Comparison of ENCODE assay signal across 8 cellular contexts in genomic region chr15:37095993-37096877, GRCh38. TPM values are rescaled to one million over a fixed set of nuclear protein-coding genes. Genes with fewer than 3 reads are reported as not detected.
DNase-seq lines count a peak whose midpoint lies in the region; ATAC-seq, FAIRE-seq and TF ChIP-seq lines count a peak whose summit lies in the region.

No MANE protein-coding gene starts in this region.

- no peak overlapping the region for H2AFZ ChIP-seq in mesenchymal stem cell (ENCODE audit: low read depth, low read length)

- peaks cover 6% of the 10 kb centered on the region for H3K4me1 ChIP-seq in mesenchymal stem cell (ENCODE audit: control insufficient read depth, insufficient read depth, low read depth, low read length)
- H3K4me1 ChIP-seq in upper lobe of right lung, result peaks cover 9% of the 10 kb centered on the region

- H3K4me3 ChIP-seq in mesenchymal stem cell (ENCODE audit: insufficient read depth in 1 of 2, low read depth in 1 of 2, low read length in 2 of 2), result peak overlapping the region; percentile 45 to 95
- H3K4me3 ChIP-seq in upper lobe of right lung, result peak overlapping the region; percentile 76

- peak overlapping the region; percentile 37 for H3K27ac Mint-ChIP-seq in activated CD4-positive, alpha-beta T cell treated with anti-CD3 and anti-CD28 coated beads, Interleukin-2, amount 10 ng/mL, durations not matched to agents 24 days and 14 days
- no peak overlapping the region for H3K27ac Mint-ChIP-seq in endothelial cell (ENCODE audit: unreplicated experiment)

- H3K27ac ChIP-seq in mesenchymal stem cell (ENCODE audit: low read length, poor library complexity, severe bottlenecking) (peak overlapping the region; percentile 91), upper lobe of right lung (peak overlapping the region; percentile 73)

- under 1% methylated on average over 33 of the region's 36 CpGs for WGBS in mesenchymal stem cell

- H3K79me1 ChIP-seq in mesenchymal stem cell (replicated peaks; ENCODE audit: low read length, poor library complexity, severe bottlenecking), result peaks cover 12% of the 10 kb centered on the region

- H3K27me3 Mint-ChIP-seq in activated CD4-positive, alpha-beta T cell treated with anti-CD3 and anti-CD28 coated beads, Interleukin-2, amount 10 ng/mL, durations not matched to agents 24 days and 14 days, result peaks cover 78% of the 10 kb centered on the region
- peaks cover 44% of the 10 kb centered on the region for H3K27me3 Mint-ChIP-seq in endothelial cell (ENCODE audit: unreplicated experiment)

- H3K4me3 Mint-ChIP-seq in activated CD4-positive, alpha-beta T cell treated with anti-CD3 and anti-CD28 coated beads, Interleukin-2, amount 10 ng/mL, durations not matched to agents 24 days and 14 days, result no peak overlapping the region
- peak overlapping the region; percentile 90 for H3K4me3 Mint-ChIP-seq in endothelial cell (ENCODE audit: unreplicated experiment)

- TF ChIP-seq POLR2A in GM12892 (IDR thresholded peaks at IDR 0.05; ENCODE audit: low read depth, low read length), result no peak

- intact Hi-C loops in activated CD4-positive, alpha-beta T cell treated with anti-CD3 and anti-CD28 coated beads, Interleukin-2, amount 10 ng/mL, durations not matched to agents 24 days and 14 days (cut with micrococcal nuclease), result no loop called here
- intact Hi-C loops in upper lobe of right lung (cut with DNase I), result no loop called here

- H3K4me1 Mint-ChIP-seq in activated CD4-positive, alpha-beta T cell treated with anti-CD3 and anti-CD28 coated beads, Interleukin-2, amount 10 ng/mL, durations not matched to agents 24 days and 14 days, result peaks cover 19% of the 10 kb centered on the region
- H3K4me1 Mint-ChIP-seq in endothelial cell (ENCODE audit: unreplicated experiment), result peaks cover 50% of the 10 kb centered on the region

- H3K36me3 ChIP-seq in mesenchymal stem cell (ENCODE audit: control insufficient read depth in 1 of 2, insufficient read depth in 2 of 2, low read depth in 1 of 2, low read length in 2 of 2) (peaks cover 3 to 30% of the 10 kb centered on the region in 2 experiments), upper lobe of right lung (peaks cover 5% of the 10 kb centered on the region)

- peak overlapping the region; percentile 74 for H2BK5ac ChIP-seq in mesenchymal stem cell (ENCODE audit: low read depth, low read length, poor library complexity, severe bottlenecking)

- H3K9ac ChIP-seq in mesenchymal stem cell (ENCODE audit: low read length), result peak overlapping the region; percentile 99

- peak overlapping the region; percentile 54 for H2BK120ac ChIP-seq in mesenchymal stem cell (ENCODE audit: low read depth, low read length)

- TF ChIP-seq CTCF in endothelial cell (IDR thresholded peaks at IDR 0.05; ENCODE audit: unreplicated experiment) (no peak), upper lobe of right lung (IDR thresholded peaks at IDR 0.05) (no peak)

- ATAC-seq in upper lobe of right lung, result no peak
- ATAC-seq in HG03439 (IDR thresholded peaks at IDR 0.05; ENCODE audit: unreplicated experiment), result no peak

- peak overlapping the region in 1 of 2 experiments; percentile 28 for H3K14ac ChIP-seq in mesenchymal stem cell (ENCODE audit: low read length in 2 of 2)

- H2BK15ac ChIP-seq in mesenchymal stem cell (ENCODE audit: low read depth, poor library complexity, severe bottlenecking), result peak overlapping the region; percentile 26

- peaks cover 14% of the 10 kb centered on the region for H3K9me3 Mint-ChIP-seq in activated CD4-positive, alpha-beta T cell treated with anti-CD3 and anti-CD28 coated beads, Interleukin-2, amount 10 ng/mL, durations not matched to agents 24 days and 14 days
- H3K9me3 Mint-ChIP-seq in endothelial cell (ENCODE audit: unreplicated experiment), result no peaks in the 10 kb centered on the region

- H2AK5ac ChIP-seq in mesenchymal stem cell (ENCODE audit: low read length, severe bottlenecking), result peak overlapping the region; percentile 29

- H3K36me3 Mint-ChIP-seq in activated CD4-positive, alpha-beta T cell treated with anti-CD3 and anti-CD28 coated beads, Interleukin-2, amount 10 ng/mL, durations not matched to agents 24 days and 14 days (ENCODE audit: low read depth), result peaks cover 8% of the 10 kb centered on the region
- H3K36me3 Mint-ChIP-seq in endothelial cell (ENCODE audit: low read depth, unreplicated experiment), result no peaks in the 10 kb centered on the region

- H3K18ac ChIP-seq in mesenchymal stem cell (ENCODE audit: low read depth in 1 of 2, low read length in 2 of 2), result peak overlapping the region; percentile 94 to 96

- peak overlapping the region in 1 of 2 experiments; percentile 77 for H3K23ac ChIP-seq in mesenchymal stem cell (ENCODE audit: low read length in 2 of 2)

- peak overlapping the region; percentile 90 to 94 for H3K4ac ChIP-seq in mesenchymal stem cell (ENCODE audit: low read depth in 1 of 2, low read length in 2 of 2)

- peak overlapping the region; percentile 73 for H4K91ac ChIP-seq in mesenchymal stem cell (ENCODE audit: low read length)

- no peak for DNase-seq in activated CD4-positive, alpha-beta T cell treated with anti-CD3 and anti-CD28 coated beads, Interleukin-2, amount 10 ng/mL, durations not matched to agents 24 days and 14 days
- DNase-seq in activated CD4-positive, alpha-beta T cell treated with anti-CD3 and anti-CD28 coated beads, Interleukin-2, amount 50 U/mL, for 48 hours, result no peak
- peak; percentile 26 for DNase-seq in endothelial cell (ENCODE audit: low spot score)
- peak; percentile 58 for DNase-seq in mesenchymal stem cell
- DNase-seq in upper lobe of right lung, result no peak
- no peak for DNase-seq in NCI-H1436 (lab: John Stamatoyannopoulos, UW)
- DNase-seq in GM12892 (ENCODE audit: insufficient read length), result no peak

- H3K9me3 ChIP-seq in mesenchymal stem cell (ENCODE audit: control insufficient read depth, low read length) (no peaks in the 10 kb centered on the region), upper lobe of right lung (no peaks in the 10 kb centered on the region)

- H3K4me2 ChIP-seq in mesenchymal stem cell (ENCODE audit: low read length, poor library complexity, severe bottlenecking), result peak overlapping the region; percentile 74

- peak overlapping the region; percentile 76 for H4K8ac ChIP-seq in mesenchymal stem cell (ENCODE audit: low read length)

- no peaks in the 10 kb centered on the region for H3K27me3 ChIP-seq in mesenchymal stem cell (ENCODE audit: control insufficient read depth in 1 of 2, insufficient read depth in 1 of 2, low read length in 2 of 2)
- no peaks in the 10 kb centered on the region for H3K27me3 ChIP-seq in upper lobe of right lung

- FAIRE-seq in GM12892 (lab: Jason Lieb, UNC), result no peak

- H2BK12ac ChIP-seq in mesenchymal stem cell (ENCODE audit: low read length in 2 of 2), result peak overlapping the region; percentile 19 to 72

RNA-seq across cellular contexts. Expression of gene MEIS2, which starts 4.1 kb away (rescaled TPM):
- total RNA-seq in activated CD4-positive, alpha-beta T cell treated with anti-CD3 and anti-CD28 coated beads, Interleukin-2, amount 10 ng/mL, durations not matched to agents 24 days and 14 days, result not detected in 2 replicates
- total RNA-seq in endothelial cell (ENCODE audit: unreplicated experiment) (13.0 TPM), upper lobe of right lung (26.7 TPM)
- polyA plus RNA-seq in mesenchymal stem cell (2013, experiment 1 of 2), result 69.3 TPM
- 68.8 TPM for polyA plus RNA-seq in mesenchymal stem cell (2013, experiment 2 of 2)
- 18.5 TPM for polyA plus RNA-seq in GM12892 (2012; ENCODE audit: missing spikeins)

Comparison
In these comparisons a context has a peak if more than half of its experiments do, and no peak if none do; other contexts are left out.
1. DNase-seq: peak in endothelial cell (single experiment) and mesenchymal stem cell (single experiment); none in activated CD4-positive, alpha-beta T cell treated with anti-CD3 and anti-CD28 coated beads, Interleukin-2, amount 10 ng/mL, durations not matched to agents 24 days and 14 days (single experiment), activated CD4-positive, alpha-beta T cell treated with anti-CD3 and anti-CD28 coated beads, Interleukin-2, amount 50 U/mL, for 48 hours (0 of 2), upper lobe of right lung (single experiment), NCI-H1436 (single experiment) and GM12892 (single experiment).
2. RNA of gene MEIS2, which starts 4.1 kb away (total RNA-seq): 26.7 TPM in upper lobe of right lung (single experiment) and 13.0 TPM in endothelial cell (single experiment); not detected in activated CD4-positive, alpha-beta T cell treated with anti-CD3 and anti-CD28 coated beads, Interleukin-2, amount 10 ng/mL, durations not matched to agents 24 days and 14 days; every median in the first group is over 10 times any median in the second.